8 cellular contexts compared by ENCODE assay signal in genomic region chr5:172984244-172984953, GRCh38. TPM values are rescaled to one million over a fixed set of nuclear protein-coding genes. Genes with fewer than 3 reads are reported as not detected.
DNase-seq lines count a peak whose midpoint lies in the region; ATAC-seq and TF ChIP-seq lines count a peak whose summit lies in the region.

No MANE protein-coding gene starts in this region.

- ATAC-seq in GM18907 (IDR thresholded peaks at IDR 0.05; ENCODE audit: unreplicated experiment) (peak; percentile 67), HG03175 (IDR thresholded peaks at IDR 0.05; ENCODE audit: unreplicated experiment) (peak; percentile 79)

- peak overlapping the region; percentile 59 to 100 (median 93) for H3K4me3 ChIP-seq in dorsolateral prefrontal cortex
- H3K4me3 ChIP-seq in lower leg skin (ENCODE audit: low read depth, poor library complexity, severe bottlenecking) = peak overlapping the region; percentile 95

- TF ChIP-seq POLR2A in lower leg skin (IDR thresholded peaks at IDR 0.05) = no peak

- DNase-seq in AG09319 (ENCODE audit: extremely low read depth, low read depth) (peak; percentile 74), NCI-H510A treated with DMSO at 0.1 percent for 48 hours (lab: John Stamatoyannopoulos, UW) (peak; percentile 48), dorsolateral prefrontal cortex (peak in 9 of 10 donors; percentile 10 to 71 (median 57)), lower leg skin (ENCODE audit: low spot score in 2 of 2) (peak; percentile 81 to 94)
- peak; percentile 73 to 75 for DNase-seq in activated CD4-positive, alpha-beta T cell treated with anti-CD3 and anti-CD28 coated beads, Interleukin-2, amount 50 U/mL, for 4 hours
- peak; percentile 57 to 72 for DNase-seq in stimulated activated CD4-positive, alpha-beta T cell treated with anti-CD3 and anti-CD28 coated beads, Interleukin-4, amount 100 ng/mL, for 48 hours (ENCODE audit: low read depth in 2 of 2)

- TF ChIP-seq CTCF in AG09319 (IDR thresholded peaks at IDR 0.05; ENCODE audit: low read depth, low read length) = peak; percentile 74
- peak in 34 of 56 donors; percentile 11 to 49 (median 25) for TF ChIP-seq CTCF in dorsolateral prefrontal cortex (IDR thresholded peaks at IDR 0.05 in 54 of 56, conservative IDR thresholded peaks at IDR 0.05 in 2 of 56; ENCODE audit: low read depth in 1 of 56, partially characterized antibody in 56 of 56)
- no peak for TF ChIP-seq CTCF in lower leg skin (IDR thresholded peaks at IDR 0.05)

- no peaks in the 10 kb centered on the region for H3K27me3 ChIP-seq in dorsolateral prefrontal cortex

- intact Hi-C loops in dorsolateral prefrontal cortex (cut with DNase I) (loop anchor here (1.0 to 10.0 kb wide), 4 partner anchors 73 to 313 kb away; partner anchors contain the start of genes BNIP1 (in 2 of the 2) and CREBRF (in 1 of the 2)), lower leg skin (cut with DNase I; ENCODE audit: low total_unique reads) (loop anchor here (10.0 kb wide), 1 partner anchor 160 kb away; the partner anchor contains the start of gene BNIP1)

- H3K27ac ChIP-seq in dorsolateral prefrontal cortex = peak overlapping the region; percentile 67 to 97 (median 91)

- 1 to 2% methylated on average over 15 of the region's 15 CpGs for WGBS in lower leg skin, 2 donors

RNA-seq across cellular contexts. Expression of gene ATP6V0E1, which starts 0.8 kb away (rescaled TPM):
- total RNA-seq in dorsolateral prefrontal cortex (100 to 1,000 TPM in 3 of 120 experiments, 10 to 100 TPM in 117; 35.0 to 115 (median 64.3) TPM), lower leg skin (100 to 1,000 TPM in 1 of 4 donors, 10 to 100 TPM in 3; 47.3 to 110 (median 86.4) TPM)

RNA-seq across cellular contexts. Expression of gene RPL26L1, which starts 25.2 kb away (rescaled TPM):
- total RNA-seq in dorsolateral prefrontal cortex (10 to 100 TPM; 13.1 to 36.0 (median 24.4) TPM), lower leg skin (10 to 100 TPM; 14.7 to 19.0 (median 17.7) TPM)

Comparison
In these comparisons a context has a peak if more than half of its experiments do, and no peak if none do; other contexts are left out.
1. Peak in every context shown above with its lines: DNase-seq, ATAC-seq, H3K4me3 ChIP-seq and H3K27ac ChIP-seq.
2. CTCF ChIP-seq: peak in AG09319 (single experiment) and dorsolateral prefrontal cortex (34 of 56); none in lower leg skin (0 of 3).